In the genomic region with DNA sequence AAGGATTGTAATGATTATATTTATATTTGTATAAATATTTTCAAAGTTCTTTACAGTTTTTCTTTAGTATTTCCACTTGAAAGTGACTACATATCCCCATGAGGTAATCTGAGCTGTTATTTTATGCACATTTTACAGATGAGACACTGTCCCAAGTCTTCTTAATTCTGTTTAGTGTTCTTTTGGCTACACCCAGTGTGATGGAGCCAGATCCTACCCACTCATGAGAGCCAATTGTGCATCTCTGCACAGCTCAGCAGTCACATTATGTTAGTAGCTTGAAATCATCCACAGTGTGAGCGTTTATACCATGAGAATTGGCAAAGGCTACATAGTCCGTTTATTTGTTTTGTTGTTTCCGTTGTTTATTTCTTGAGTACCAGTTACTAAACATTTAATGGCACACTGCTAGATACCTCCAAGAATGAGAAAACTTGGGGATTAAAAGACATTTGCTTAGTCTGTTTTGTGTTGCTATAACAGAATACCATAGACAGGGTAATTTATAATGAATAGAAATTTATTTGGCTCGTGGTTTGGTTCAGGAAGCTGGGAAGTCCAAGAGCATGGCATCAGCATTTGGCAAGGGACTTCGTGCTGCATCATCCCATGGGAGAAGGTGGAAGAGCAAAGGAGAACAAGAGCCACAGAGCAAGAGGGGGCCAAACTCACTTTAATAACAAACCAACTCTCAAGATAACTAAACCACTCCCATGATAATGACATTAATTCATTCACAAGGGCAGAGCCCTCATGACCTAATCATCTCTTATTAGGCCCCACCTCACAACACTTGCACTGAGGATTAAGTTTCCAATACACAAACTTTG, we compare ENCODE assay signal across 14 cellular contexts.
A peak's percentile ranks its signal among the peaks of the same experiment; 100 is the strongest.
DNase-seq lines count a peak whose midpoint lies in the region; ATAC-seq and TF ChIP-seq lines count a peak whose summit lies in the region.
"Had no signal": no experiment of that assay in that cellular context is flagged by ENCODE, and none has a peak within 500 bp of the region (broad histone marks: within the 10 kb centered on the region; RNA-seq: fewer than 3 reads in every experiment).

No MANE protein-coding gene starts in this region.

- peak overlapping the region; percentile 70 for H3K9ac ChIP-seq in GM23248

- no peak overlapping the region for H2AFZ ChIP-seq in GM23248

- in situ Hi-C loops in GM23248 (cut with MboI), result no loop called here

- H3K36me3 Mint-ChIP-seq in brain, result no peaks in the 10 kb centered on the region
- no peaks in the 10 kb centered on the region for H3K36me3 Mint-ChIP-seq in activated T-helper 17 cell treated with anti-CD3 and anti-CD28 coated beads, Interleukin-2, amount 50 U/mL, for 72 hours (ENCODE audit: low read depth)
- H3K36me3 Mint-ChIP-seq: stimulated activated naive B cell treated with anti-CD40 and anti-IgM and Interleukin-4, amounts not matched to agents 10 μg/mL and 1 μg/mL and 100 μg/mL, for 72 hours had no signal

- peak overlapping the region; percentile 52 for H3K4me2 ChIP-seq in GM23248 (ENCODE audit: unreplicated experiment)

- H3K4me1 ChIP-seq in GM23248 (ENCODE audit: insufficient read depth), result peaks cover 39% of the 10 kb centered on the region
- peaks cover 18% of the 10 kb centered on the region for H3K4me1 ChIP-seq in left ventricle myocardium inferior

- no peaks in the 10 kb centered on the region for H3K9me3 ChIP-seq in GM23248 (ENCODE audit: low read depth)
- no peaks in the 10 kb centered on the region for H3K9me3 ChIP-seq in left ventricle myocardium inferior (replicated peaks)

- H3F3A ChIP-seq in GM23248 (ENCODE audit: insufficient read depth), result peaks cover 39% of the 10 kb centered on the region

- DNase-seq in GM23248 (peak; percentile 75), left ventricle myocardium inferior (no peak), smooth muscle cell of the brain vasculature (ENCODE audit: low read depth, low spot score) (peak; percentile 12), CD1c-positive myeloid dendritic cell (ENCODE audit: extremely low spot score) (no peak)
- DNase-seq: activated CD8-positive, alpha-beta memory T cell treated with anti-CD3 and anti-CD28 coated beads, Interleukin-2, amount 50 U/mL, for 48 hours; COR-L47; head of caudate nucleus; NCI-H1694; stimulated activated naive B cell treated with anti-CD40 and anti-IgM and Interleukin-4, amounts not matched to agents 10 μg/mL and 1 μg/mL and 100 μg/mL, for 72 hours had no signal

- peak overlapping the region; percentile 94 for H3K27ac ChIP-seq in GM23248
- peak overlapping the region; percentile 74 for H3K27ac ChIP-seq in left ventricle myocardium inferior (replicated peaks)
- H3K27ac ChIP-seq: cardiac muscle cell had no signal

- H3K27ac Mint-ChIP-seq in brain, result peak overlapping the region in 3 of 5 experiments; percentile 81 to 96 (median 87)
- H3K27ac Mint-ChIP-seq in activated T-helper 17 cell treated with anti-CD3 and anti-CD28 coated beads, Interleukin-2, amount 50 U/mL, for 72 hours, result no peak overlapping the region
- H3K27ac Mint-ChIP-seq: stimulated activated naive B cell treated with anti-CD40 and anti-IgM and Interleukin-4, amounts not matched to agents 10 μg/mL and 1 μg/mL and 100 μg/mL, for 72 hours had no signal

- H3K9me3 Mint-ChIP-seq in brain, result peaks cover 0 to 8% (median 4%) of the 10 kb centered on the region in 5 experiments
- H3K9me3 Mint-ChIP-seq in activated T-helper 17 cell treated with anti-CD3 and anti-CD28 coated beads, Interleukin-2, amount 50 U/mL, for 72 hours, result no peaks in the 10 kb centered on the region
- H3K9me3 Mint-ChIP-seq: stimulated activated naive B cell treated with anti-CD40 and anti-IgM and Interleukin-4, amounts not matched to agents 10 μg/mL and 1 μg/mL and 100 μg/mL, for 72 hours had no signal

- H3K4me3 ChIP-seq in GM23248 (no peak overlapping the region), left ventricle myocardium inferior (no peak overlapping the region)
- H3K4me3 ChIP-seq: cardiac muscle cell had no signal

- peak overlapping the region in 1 of 5 experiments; percentile 32 for H3K4me3 Mint-ChIP-seq in brain
- H3K4me3 Mint-ChIP-seq in activated T-helper 17 cell treated with anti-CD3 and anti-CD28 coated beads, Interleukin-2, amount 50 U/mL, for 72 hours, result no peak overlapping the region
- H3K4me3 Mint-ChIP-seq: stimulated activated naive B cell treated with anti-CD40 and anti-IgM and Interleukin-4, amounts not matched to agents 10 μg/mL and 1 μg/mL and 100 μg/mL, for 72 hours had no signal

- intact Hi-C loops in left ventricle myocardium inferior (cut with micrococcal nuclease), result no loop called here

- 0 to 2% methylated on average over 5 of the region's 5 CpGs for WGBS in GM23248 (ENCODE audit: low coverage in 1 of 2, low lambda C conversion rate in 2 of 2, missing lambda C conversion rate in 2 of 2), 2 experiments

- H3K27me3 ChIP-seq in GM23248 (replicated peaks; ENCODE audit: insufficient read depth) (no peaks in the 10 kb centered on the region), left ventricle myocardium inferior (ENCODE audit: low read depth) (no peaks in the 10 kb centered on the region)
- H3K27me3 ChIP-seq: cardiac muscle cell had no signal

- peaks cover 36% of the 10 kb centered on the region for H3K4me1 Mint-ChIP-seq in brain
- H3K4me1 Mint-ChIP-seq in activated T-helper 17 cell treated with anti-CD3 and anti-CD28 coated beads, Interleukin-2, amount 50 U/mL, for 72 hours, result no peaks in the 10 kb centered on the region

- H4K20me1 ChIP-seq in GM23248 (ENCODE audit: insufficient read depth), result no peaks in the 10 kb centered on the region

- H3K36me3 ChIP-seq in GM23248 (ENCODE audit: low read depth) (no peaks in the 10 kb centered on the region), left ventricle myocardium inferior (no peaks in the 10 kb centered on the region)
- H3K36me3 ChIP-seq: cardiac muscle cell had no signal

- no peaks in the 10 kb centered on the region for H3K79me2 ChIP-seq in GM23248 (ENCODE audit: insufficient read depth)

- H3K9me2 ChIP-seq in GM23248 (ENCODE audit: insufficient read depth), result no peaks in the 10 kb centered on the region

- ATAC-seq in activated T-helper 17 cell treated with anti-CD3 and anti-CD28 coated beads, Interleukin-2, amount 50 U/mL, for 72 hours (replicated peaks), result no peak
- no peak for ATAC-seq in GM19467 (IDR thresholded peaks at IDR 0.05; ENCODE audit: unreplicated experiment)
- no peak for ATAC-seq in HG03135 (IDR thresholded peaks at IDR 0.05; ENCODE audit: unreplicated experiment)
- ATAC-seq: stimulated activated naive B cell treated with anti-CD40 and anti-IgM and Interleukin-4, amounts not matched to agents 10 μg/mL and 1 μg/mL and 100 μg/mL, for 72 hours had no signal

- no peak for TF ChIP-seq CTCF in brain (conservative IDR thresholded peaks at IDR 0.05)
- TF ChIP-seq CTCF in left ventricle myocardium inferior (IDR thresholded peaks at IDR 0.05; ENCODE audit: borderline replicate concordance), result no peak

- H3K27me3 Mint-ChIP-seq in brain, result no peaks in the 10 kb centered on the region
- no peaks in the 10 kb centered on the region for H3K27me3 Mint-ChIP-seq in activated T-helper 17 cell treated with anti-CD3 and anti-CD28 coated beads, Interleukin-2, amount 50 U/mL, for 72 hours

Comparison
In these comparisons a context has a peak if more than half of its experiments do, and no peak if none do; other contexts are left out.
1. DNase-seq: peak in GM23248 (single experiment) and smooth muscle cell of the brain vasculature (single experiment); none in left ventricle myocardium inferior (single experiment) and CD1c-positive myeloid dendritic cell (single experiment).